Comparison of ENCODE assay signal across 16 cellular contexts in the genomic region with DNA sequence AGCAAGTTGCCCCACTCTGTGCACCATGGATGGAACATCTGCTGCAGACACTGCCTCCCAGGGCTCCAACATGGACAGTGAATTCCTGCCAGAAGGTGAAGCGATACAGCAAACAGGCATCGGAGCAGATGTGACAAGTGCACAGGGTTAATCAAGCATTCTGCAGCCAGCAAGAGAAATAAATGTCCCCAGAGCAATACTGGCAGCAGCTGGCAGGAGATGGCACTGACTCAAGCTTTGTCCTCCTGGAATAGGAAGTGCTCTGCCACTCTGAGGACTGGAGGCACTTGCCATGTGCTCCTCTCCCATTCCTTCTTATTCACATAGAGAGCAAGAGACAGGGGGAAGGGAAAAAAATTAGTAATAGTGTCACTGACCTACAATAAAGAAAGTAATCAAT.
DNase-seq lines count a peak whose midpoint lies in the region; ATAC-seq and TF ChIP-seq lines count a peak whose summit lies in the region.
"Had no signal": no experiment of that assay in that cellular context is flagged by ENCODE, and none has a peak within 500 bp of the region (broad histone marks: within the 10 kb centered on the region; RNA-seq: fewer than 3 reads in every experiment).

No MANE protein-coding gene starts in this region.

- peak overlapping the region; percentile 69 for H3K27ac Mint-ChIP-seq in glutamatergic neuron (ENCODE audit: unreplicated experiment)
- H3K27ac Mint-ChIP-seq in activated naive CD4-positive, alpha-beta T cell treated with anti-CD3 and anti-CD28 coated beads for 36 hours: no peak overlapping the region
- H3K27ac Mint-ChIP-seq: CD8-positive, alpha-beta T cell had no signal

- H3K4me3 Mint-ChIP-seq in glutamatergic neuron (ENCODE audit: unreplicated experiment): no peak overlapping the region
- H3K4me3 Mint-ChIP-seq in activated naive CD4-positive, alpha-beta T cell treated with anti-CD3 and anti-CD28 coated beads for 36 hours: no peak overlapping the region
- H3K4me3 Mint-ChIP-seq: CD8-positive, alpha-beta T cell had no signal

- no peaks in the 10 kb centered on the region for H3K36me3 Mint-ChIP-seq in glutamatergic neuron (ENCODE audit: unreplicated experiment)
- H3K36me3 Mint-ChIP-seq in activated naive CD4-positive, alpha-beta T cell treated with anti-CD3 and anti-CD28 coated beads for 36 hours (ENCODE audit: low read depth): no peaks in the 10 kb centered on the region
- H3K36me3 Mint-ChIP-seq: CD8-positive, alpha-beta T cell had no signal

- H3K27me3 Mint-ChIP-seq in glutamatergic neuron (ENCODE audit: unreplicated experiment): peaks cover 2% of the 10 kb centered on the region
- H3K27me3 Mint-ChIP-seq in activated naive CD4-positive, alpha-beta T cell treated with anti-CD3 and anti-CD28 coated beads for 36 hours (ENCODE audit: low read depth): peaks cover 6% of the 10 kb centered on the region

- peaks cover 5% of the 10 kb centered on the region for H3K9me3 Mint-ChIP-seq in glutamatergic neuron (ENCODE audit: unreplicated experiment)
- H3K9me3 Mint-ChIP-seq in activated naive CD4-positive, alpha-beta T cell treated with anti-CD3 and anti-CD28 coated beads for 36 hours: no peaks in the 10 kb centered on the region
- H3K9me3 Mint-ChIP-seq: CD8-positive, alpha-beta T cell had no signal

- H3K4me1 Mint-ChIP-seq in glutamatergic neuron (ENCODE audit: low read depth, unreplicated experiment): peaks cover 10% of the 10 kb centered on the region
- no peaks in the 10 kb centered on the region for H3K4me1 Mint-ChIP-seq in activated naive CD4-positive, alpha-beta T cell treated with anti-CD3 and anti-CD28 coated beads for 36 hours (ENCODE audit: low read depth)

- CTCF ChIA-PET in activated naive CD4-positive, alpha-beta T cell treated with anti-CD3 and anti-CD28 coated beads for 36 hours (lab: Charles Lee): no interaction called here

- TF ChIP-seq CTCF in glutamatergic neuron (IDR thresholded peaks at IDR 0.05; ENCODE audit: partially characterized antibody, unreplicated experiment): no peak

- intact Hi-C loops in activated naive CD4-positive, alpha-beta T cell treated with anti-CD3 and anti-CD28 coated beads for 36 hours (cut with micrococcal nuclease): no loop called here

- ATAC-seq in GM21717 (IDR thresholded peaks at IDR 0.05; ENCODE audit: unreplicated experiment): no peak
- ATAC-seq: CD8-positive, alpha-beta T cell had no signal

- DNase-seq in DMS53 (lab: John Stamatoyannopoulos, UW): peak; percentile 43
- no peak for DNase-seq in DMS53 treated with DMSO at 0.1 percent for 48 hours (lab: John Stamatoyannopoulos, UW; ENCODE audit: unreplicated experiment)
- DNase-seq in COR-L47 (lab: John Stamatoyannopoulos, UW): peak; percentile 13
- peak; percentile 96 for DNase-seq in NCI-H2171 treated with DMSO at 0.1 percent for 48 hours (lab: John Stamatoyannopoulos, UW)
- DNase-seq in glutamatergic neuron: peak; percentile 48
- DNase-seq in activated naive CD4-positive, alpha-beta T cell treated with anti-CD3 and anti-CD28 coated beads for 36 hours: no peak
- no peak for DNase-seq in stimulated activated CD8-positive, alpha-beta memory T cell treated with anti-CD3 and anti-CD28 coated beads, Interleukin-4, amount 100 ng/mL, for 48 hours
- DNase-seq: 8988T; CD8-positive, alpha-beta T cell; EL; GOT3; KG1; NCI-H187 treated with DMSO at 0.1 percent for 48 hours; NCI-H510A; SIG-M5 had no signal

Comparison
In these comparisons a context has a peak if more than half of its experiments do, and no peak if none do; other contexts are left out.
1. DNase-seq: peak in DMS53 (single experiment), COR-L47 (single experiment), NCI-H2171 treated with DMSO at 0.1 percent for 48 hours (single experiment) and glutamatergic neuron (single experiment); none in DMS53 treated with DMSO at 0.1 percent for 48 hours (single experiment), activated naive CD4-positive, alpha-beta T cell treated with anti-CD3 and anti-CD28 coated beads for 36 hours (single experiment) and stimulated activated CD8-positive, alpha-beta memory T cell treated with anti-CD3 and anti-CD28 coated beads, Interleukin-4, amount 100 ng/mL, for 48 hours (single experiment).